1 cellular context compared by ENCODE assay signal in the genomic region with DNA sequence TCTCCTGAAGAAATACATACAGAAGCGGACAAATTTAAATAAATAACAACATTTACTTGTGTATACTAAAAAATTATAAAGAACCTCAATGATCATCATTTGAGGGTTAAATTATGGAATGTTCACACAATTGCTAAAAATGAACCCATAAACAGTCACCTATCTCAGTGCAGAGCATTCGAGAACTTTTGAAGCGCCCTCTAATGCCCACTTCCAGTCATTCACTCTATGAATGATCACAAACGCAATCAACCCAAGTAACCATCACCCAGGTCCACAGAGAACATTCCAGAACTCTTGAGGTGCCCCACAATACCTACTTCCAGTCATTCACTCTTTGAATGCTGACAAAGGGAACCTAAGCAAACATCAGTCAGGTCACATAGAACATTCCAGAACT.
TF ChIP-seq lines count a peak whose summit lies in the region.

No MANE protein-coding gene starts in this region.

TF ChIP-seq in GM23338, 12 proteins besides CTCF, POLR2A, EP300 and RAD21 (continued from another document):
- TF ChIP-seq EZH2phosphoT487 (IDR thresholded peaks at IDR 0.05; ENCODE audit: unreplicated experiment) (no peak), ZNF331 (CRISPR knock-in tag; IDR thresholded peaks at IDR 0.05; ENCODE audit: low read depth) (no peak), EZH2 (IDR thresholded peaks at IDR 0.05; ENCODE audit: low read depth, unreplicated experiment) (no peak), CREB1 (CRISPR knock-in tag; IDR thresholded peaks at IDR 0.05; ENCODE audit: low read depth) (no peak), ZNF114 (CRISPR knock-in tag; IDR thresholded peaks at IDR 0.05) (no peak), ZNF462 (CRISPR knock-in tag; IDR thresholded peaks at IDR 0.05) (no peak), NANOG (IDR thresholded peaks at IDR 0.05; ENCODE audit: borderline replicate concordance) (no peak)
